1 cellular context compared by ENCODE assay signal in the genomic region with DNA sequence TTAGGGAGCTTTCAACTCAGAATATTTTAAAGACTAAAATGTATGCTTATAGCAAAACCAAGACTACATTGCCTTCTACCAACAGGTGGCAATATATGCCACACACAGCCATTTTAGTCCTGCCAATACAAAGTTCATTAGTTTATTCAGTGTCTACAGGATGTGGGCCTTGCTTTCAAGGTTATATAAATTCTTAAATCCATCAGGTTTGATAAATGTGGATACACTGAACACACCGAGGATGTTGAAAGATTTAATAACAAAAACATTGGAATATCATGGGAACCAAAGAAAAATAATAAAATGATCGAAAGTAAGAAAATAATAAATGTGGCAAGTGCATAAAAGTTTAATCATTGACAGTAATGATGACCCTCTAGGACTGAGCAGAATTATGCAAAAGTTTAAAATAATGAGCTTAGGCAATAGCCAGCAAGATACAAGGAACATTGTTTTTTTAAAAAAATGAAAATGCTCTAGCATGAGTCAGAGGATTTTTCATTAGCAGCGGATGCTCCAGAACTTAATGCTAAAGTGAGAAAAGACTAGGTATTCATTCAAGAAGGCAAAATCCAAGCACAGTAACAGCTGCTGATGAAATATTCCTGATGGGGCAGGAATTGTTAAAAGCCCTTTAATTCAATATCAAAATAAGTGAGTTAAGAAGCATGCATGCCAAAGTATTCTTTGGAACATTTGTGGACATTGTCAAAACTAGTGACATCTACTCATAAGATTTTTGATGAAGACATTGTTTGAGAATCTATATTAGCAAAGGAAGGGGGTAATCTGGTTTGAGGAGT.
TF ChIP-seq lines count a peak whose summit lies in the region.

No MANE protein-coding gene starts in this region.

TF ChIP-seq in HepG2, 621 proteins besides CTCF, POLR2A, EP300 and RAD21 (continued from another document):
- TF ChIP-seq, protein P1, sequence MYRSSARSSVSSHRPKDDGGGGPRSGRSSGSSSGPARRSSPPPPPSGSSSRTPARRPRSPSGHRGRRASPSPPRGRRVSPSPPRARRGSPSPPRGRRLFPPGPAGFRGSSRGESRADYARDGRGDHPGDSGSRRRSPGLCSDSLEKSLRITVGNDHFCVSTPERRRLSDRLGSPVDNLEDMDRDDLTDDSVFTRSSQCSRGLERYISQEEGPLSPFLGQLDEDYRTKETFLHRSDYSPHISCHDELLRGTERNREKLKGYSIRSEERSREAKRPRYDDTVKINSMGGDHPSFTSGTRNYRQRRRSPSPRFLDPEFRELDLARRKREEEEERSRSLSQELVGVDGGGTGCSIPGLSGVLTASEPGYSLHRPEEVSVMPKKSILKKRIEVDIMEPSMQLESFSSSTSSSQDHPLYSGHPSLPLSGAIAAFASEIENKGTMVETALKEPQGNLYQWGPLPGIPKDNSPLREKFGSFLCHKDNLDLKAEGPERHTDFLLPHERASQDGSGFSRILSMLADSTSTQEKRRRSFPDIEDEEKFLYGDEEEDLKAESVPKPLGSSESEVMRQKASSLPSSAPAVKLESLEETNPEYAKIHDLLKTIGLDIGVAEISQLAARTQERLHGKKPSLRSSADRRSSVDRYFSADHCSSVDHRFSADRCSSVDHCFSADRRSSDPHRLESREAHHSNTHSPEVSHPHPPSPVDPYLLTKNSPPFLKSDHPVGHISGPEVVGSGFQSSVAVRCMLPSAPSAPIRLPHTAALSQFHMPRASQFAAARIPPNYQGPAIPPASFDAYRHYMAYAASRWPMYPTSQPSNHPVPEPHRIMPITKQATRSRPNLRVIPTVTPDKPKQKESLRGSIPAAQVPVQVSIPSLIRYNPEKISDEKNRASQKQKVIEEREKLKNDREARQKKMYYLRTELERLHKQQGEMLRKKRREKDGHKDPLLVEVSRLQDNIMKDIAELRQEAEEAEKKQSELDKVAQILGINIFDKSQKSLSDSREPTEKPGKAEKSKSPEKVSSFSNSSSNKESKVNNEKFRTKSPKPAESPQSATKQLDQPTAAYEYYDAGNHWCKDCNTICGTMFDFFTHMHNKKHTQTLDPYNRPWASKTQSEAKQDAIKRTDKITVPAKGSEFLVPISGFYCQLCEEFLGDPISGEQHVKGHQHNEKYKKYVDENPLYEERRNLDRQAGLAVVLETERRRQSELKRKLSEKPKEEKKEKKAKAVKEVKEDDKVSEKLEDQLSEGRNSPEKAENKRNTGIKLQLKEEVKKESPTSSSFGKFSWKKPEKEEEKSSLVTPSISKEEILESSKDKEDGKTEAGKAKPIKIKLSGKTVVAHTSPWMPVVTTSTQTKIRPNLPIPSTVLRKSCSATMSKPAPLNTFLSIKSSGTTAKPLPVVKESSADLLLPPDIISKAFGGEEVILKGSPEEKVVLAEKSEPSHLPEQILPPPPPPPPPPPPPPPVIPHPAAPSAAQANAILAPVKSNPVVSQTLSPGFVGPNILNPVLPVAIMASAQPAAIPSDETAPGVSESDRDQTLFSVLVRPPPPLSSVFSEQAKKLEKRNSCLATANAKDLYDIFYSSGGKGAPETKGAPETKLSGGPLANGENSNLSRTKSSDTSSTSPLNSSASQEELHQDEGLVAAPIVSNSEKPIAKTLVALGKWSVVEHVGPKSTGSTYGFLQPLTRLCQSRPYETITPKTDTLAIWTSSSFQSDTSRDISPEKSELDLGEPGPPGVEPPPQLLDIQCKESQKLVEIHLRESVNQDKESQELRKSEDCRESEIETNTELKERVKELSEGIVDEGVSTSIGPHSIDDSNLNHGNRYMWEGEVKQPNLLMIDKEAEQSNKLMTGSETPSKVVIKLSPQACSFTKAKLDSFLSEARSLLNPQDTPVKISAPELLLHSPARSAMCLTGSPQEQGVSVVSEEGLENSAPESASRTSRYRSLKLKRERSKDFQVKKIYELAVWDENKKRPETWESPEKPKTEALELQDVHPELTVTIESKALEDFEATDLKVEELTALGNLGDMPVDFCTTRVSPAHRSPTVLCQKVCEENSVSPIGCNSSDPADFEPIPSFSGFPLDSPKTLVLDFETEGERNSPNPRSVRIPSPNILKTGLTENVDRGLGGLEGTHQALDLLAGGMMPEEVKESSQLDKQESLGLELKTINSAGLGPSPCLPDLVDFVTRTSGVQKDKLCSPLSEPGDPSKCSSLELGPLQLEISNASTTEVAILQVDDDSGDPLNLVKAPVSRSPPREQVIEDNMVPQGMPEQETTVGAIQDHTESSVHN (CRISPR knock-in tag; IDR thresholded peaks at IDR 0.05), result no peak
- TF ChIP-seq ERF (CRISPR knock-in tag; IDR thresholded peaks at IDR 0.05), result peak; percentile 79
- TF ChIP-seq RARA (CRISPR knock-in tag; IDR thresholded peaks at IDR 0.05), result peak; percentile 61
- TF ChIP-seq, protein P2, sequence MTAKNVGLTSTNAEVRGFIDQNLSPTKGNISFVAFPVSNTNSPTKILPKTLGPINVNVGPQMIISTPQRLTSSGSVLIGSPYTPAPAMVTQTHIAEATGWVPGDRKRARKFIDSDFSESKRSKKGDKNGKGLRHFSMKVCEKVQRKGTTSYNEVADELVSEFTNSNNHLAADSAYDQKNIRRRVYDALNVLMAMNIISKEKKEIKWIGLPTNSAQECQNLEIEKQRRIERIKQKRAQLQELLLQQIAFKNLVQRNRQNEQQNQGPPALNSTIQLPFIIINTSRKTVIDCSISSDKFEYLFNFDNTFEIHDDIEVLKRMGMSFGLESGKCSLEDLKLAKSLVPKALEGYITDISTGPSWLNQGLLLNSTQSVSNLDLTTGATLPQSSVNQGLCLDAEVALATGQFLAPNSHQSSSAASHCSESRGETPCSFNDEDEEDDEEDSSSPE (CRISPR knock-in tag; IDR thresholded peaks at IDR 0.05), result peak; percentile 34; the same call in 1 of the 2 replicates
- peak; percentile 87; the same call in 1 of the 2 replicates for TF ChIP-seq TOE1 (CRISPR knock-in tag; IDR thresholded peaks at IDR 0.05)
- TF ChIP-seq SAP130 (CRISPR knock-in tag; IDR thresholded peaks at IDR 0.05; ENCODE audit: low read depth), result peak; percentile 21; the same call in 1 of the 2 replicates
- TF ChIP-seq, protein P3, sequence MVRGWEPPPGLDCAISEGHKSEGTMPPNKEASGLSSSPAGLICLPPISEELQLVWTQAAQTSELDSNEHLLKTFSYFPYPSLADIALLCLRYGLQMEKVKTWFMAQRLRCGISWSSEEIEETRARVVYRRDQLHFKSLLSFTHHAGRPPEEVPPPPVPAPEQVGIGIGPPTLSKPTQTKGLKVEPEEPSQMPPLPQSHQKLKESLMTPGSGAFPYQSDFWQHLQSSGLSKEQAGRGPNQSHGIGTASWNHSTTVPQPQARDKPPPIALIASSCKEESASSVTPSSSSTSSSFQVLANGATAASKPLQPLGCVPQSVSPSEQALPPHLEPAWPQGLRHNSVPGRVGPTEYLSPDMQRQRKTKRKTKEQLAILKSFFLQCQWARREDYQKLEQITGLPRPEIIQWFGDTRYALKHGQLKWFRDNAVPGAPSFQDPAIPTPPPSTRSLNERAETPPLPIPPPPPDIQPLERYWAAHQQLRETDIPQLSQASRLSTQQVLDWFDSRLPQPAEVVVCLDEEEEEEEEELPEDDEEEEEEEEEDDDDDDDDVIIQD (CRISPR knock-in tag; IDR thresholded peaks at IDR 0.05; ENCODE audit: low read depth), result peak; percentile 76
TF ChIP-seq in HepG2: peak in this region for 62.
